ENCODE assay signal across 8 cellular contexts in genomic region chr12:7131502-7131866, GRCh38. TPM values are rescaled to one million over a fixed set of nuclear protein-coding genes. Genes with fewer than 3 reads are reported as not detected.
DNase-seq lines count a peak whose midpoint lies in the region; ATAC-seq and TF ChIP-seq lines count a peak whose summit lies in the region.

No MANE protein-coding gene starts in this region.

- H3K36me3 ChIP-seq in cardiac muscle cell (peaks cover 2% of the 10 kb centered on the region), upper lobe of left lung (peaks cover 0 to 30% (median 12%) of the 10 kb centered on the region in 4 donors)

- H3K27ac ChIP-seq in cardiac muscle cell (no peak overlapping the region), right cardiac atrium (ENCODE audit: low read length) (no peak overlapping the region), upper lobe of left lung (peak overlapping the region in 1 of 4 donors; percentile 84)

- WGBS in right cardiac atrium: 53% methylated on average over 7 of the region's 7 CpGs
- 32 to 33% methylated on average over 7 of the region's 7 CpGs for WGBS in upper lobe of left lung, 2 donors

- peaks cover 22% of the 10 kb centered on the region for H3K27me3 ChIP-seq in cardiac muscle cell
- no peaks in the 10 kb centered on the region for H3K27me3 ChIP-seq in right cardiac atrium (ENCODE audit: control insufficient read depth, insufficient read depth)
- H3K27me3 ChIP-seq in upper lobe of left lung: peaks cover 0 to 3% (median 0%) of the 10 kb centered on the region in 4 donors

- peak overlapping the region; percentile 44 for H3K4me3 ChIP-seq in cardiac muscle cell
- H3K4me3 ChIP-seq in right cardiac atrium (ENCODE audit: low read length): no peak overlapping the region
- peak overlapping the region in 3 of 4 donors; percentile 57 to 76 (median 65) for H3K4me3 ChIP-seq in upper lobe of left lung

- no peaks in the 10 kb centered on the region for H3K27me3 Mint-ChIP-seq in activated CD8-positive, alpha-beta T cell treated with anti-CD3 and anti-CD28 coated beads, Interleukin-2, amount 10 ng/mL, durations not matched to agents 7 days and 5 days (ENCODE audit: low read depth)
- H3K27me3 Mint-ChIP-seq in immature natural killer cell (ENCODE audit: low read depth in 3 of 3): peaks cover 0 to 5% (median 3%) of the 10 kb centered on the region in 3 donors

- peaks cover 34% of the 10 kb centered on the region for H3K4me1 Mint-ChIP-seq in activated CD8-positive, alpha-beta T cell treated with anti-CD3 and anti-CD28 coated beads, Interleukin-2, amount 10 ng/mL, durations not matched to agents 7 days and 5 days (ENCODE audit: low read depth)
- H3K4me1 Mint-ChIP-seq in immature natural killer cell: peaks cover 34 to 43% of the 10 kb centered on the region in 2 donors

- H3K4me1 ChIP-seq in cardiac muscle cell (ENCODE audit: low read depth) (no peaks in the 10 kb centered on the region), right cardiac atrium (ENCODE audit: control insufficient read depth, insufficient read depth, low read length) (peaks cover 12% of the 10 kb centered on the region), upper lobe of left lung (peaks cover 19 to 28% (median 22%) of the 10 kb centered on the region in 4 donors)

- no peak for TF ChIP-seq POLR2A in upper lobe of left lung (IDR thresholded peaks at IDR 0.05)

- peak overlapping the region; percentile 87 for H3K27ac Mint-ChIP-seq in activated CD8-positive, alpha-beta T cell treated with anti-CD3 and anti-CD28 coated beads, Interleukin-2, amount 10 ng/mL, durations not matched to agents 7 days and 5 days
- peak overlapping the region; percentile 90 to 99 (median 96) for H3K27ac Mint-ChIP-seq in immature natural killer cell

- ATAC-seq in right cardiac atrium: no peak
- peak; percentile 49 for ATAC-seq in activated CD8-positive, alpha-beta T cell treated with anti-CD3 and anti-CD28 coated beads, Interleukin-2, amount 10 ng/mL, durations not matched to agents 7 days and 5 days
- no peak for ATAC-seq in upper lobe of left lung (ENCODE audit: low FRiP score in 2 of 2)
- no peak for ATAC-seq in HG02798 (IDR thresholded peaks at IDR 0.05; ENCODE audit: poor library complexity, unreplicated experiment)

- TF ChIP-seq CTCF in cardiac muscle cell (IDR thresholded peaks at IDR 0.05; ENCODE audit: low read depth, low read length) (no peak), upper lobe of left lung (IDR thresholded peaks at IDR 0.05) (no peak)

- intact Hi-C loops in right cardiac atrium (cut with DNase I): no loop called here

- peak overlapping the region; percentile 92 for H3K4me3 Mint-ChIP-seq in activated CD8-positive, alpha-beta T cell treated with anti-CD3 and anti-CD28 coated beads, Interleukin-2, amount 10 ng/mL, durations not matched to agents 7 days and 5 days
- peak overlapping the region; percentile 95 to 99 (median 98) for H3K4me3 Mint-ChIP-seq in immature natural killer cell

- H3K9me3 Mint-ChIP-seq in activated CD8-positive, alpha-beta T cell treated with anti-CD3 and anti-CD28 coated beads, Interleukin-2, amount 10 ng/mL, durations not matched to agents 7 days and 5 days (ENCODE audit: insufficient read depth): no peaks in the 10 kb centered on the region
- no peaks in the 10 kb centered on the region for H3K9me3 Mint-ChIP-seq in immature natural killer cell

- H3K36me3 Mint-ChIP-seq in activated CD8-positive, alpha-beta T cell treated with anti-CD3 and anti-CD28 coated beads, Interleukin-2, amount 10 ng/mL, durations not matched to agents 7 days and 5 days (ENCODE audit: low read depth): peaks cover 45% of the 10 kb centered on the region
- peaks cover 3 to 21% (median 4%) of the 10 kb centered on the region in 3 donors for H3K36me3 Mint-ChIP-seq in immature natural killer cell

- H3K9me3 ChIP-seq in cardiac muscle cell (ENCODE audit: low read depth) (no peaks in the 10 kb centered on the region), right cardiac atrium (ENCODE audit: control insufficient read depth, low read length) (no peaks in the 10 kb centered on the region), upper lobe of left lung (no peaks in the 10 kb centered on the region)

- POLR2A ChIA-PET in activated CD8-positive, alpha-beta T cell treated with anti-CD3 and anti-CD28 coated beads, Interleukin-2, amount 10 ng/mL, durations not matched to agents 7 days and 5 days (lab: Charles Lee): interaction anchor here (2.6 kb wide), 1 partner anchor 187 kb away, joined by 12 read pairs; the partner anchor contains the start of genes C12orf57 and RNU7-1

- no peak for TF ChIP-seq EP300 in upper lobe of left lung (IDR thresholded peaks at IDR 0.05)

- DNase-seq in cardiac muscle cell (ENCODE audit: low read depth in 1 of 2, low spot score in 1 of 2) (no peak), right cardiac atrium (no peak), immature natural killer cell (peak; percentile 39 to 41 (median 40)), upper lobe of left lung (no peak), HUDEP-2 (lab: John Stamatoyannopoulos, UW; ENCODE audit: unreplicated experiment in 76 of 76) (no peak), epidermal melanocyte (ENCODE audit: insufficient read length, low spot score) (no peak)
- peak; percentile 77 for DNase-seq in activated CD8-positive, alpha-beta T cell treated with anti-CD3 and anti-CD28 coated beads, Interleukin-2, amount 10 ng/mL, durations not matched to agents 7 days and 5 days

- CTCF ChIA-PET in activated CD8-positive, alpha-beta T cell treated with anti-CD3 and anti-CD28 coated beads, Interleukin-2, amount 10 ng/mL, durations not matched to agents 7 days and 5 days (lab: Charles Lee): interaction anchor here (1.8 to 3.5 kb wide), 2 partner anchors 11 to 18 kb away, joined by 6 to 15 read pairs; no protein-coding TSS in a partner anchor

RNA-seq across cellular contexts. Expression of gene CLSTN3, which starts 1.3 kb away (rescaled TPM):
- total RNA-seq in cardiac muscle cell: 32.0 and 35.5 TPM in 2 replicates
- polyA plus RNA-seq in cardiac muscle cell: 14.0 and 27.2 TPM in 2 replicates
- total RNA-seq in right cardiac atrium: 10 to 100 TPM in 3 of 4 donors, 1 to 10 TPM in 1; 7.0 to 11.1 (median 10.7) TPM
- polyA plus RNA-seq in right cardiac atrium: 13.6 TPM
- 10 to 100 TPM; 76.8 to 83.9 TPM for total RNA-seq in activated CD8-positive, alpha-beta T cell treated with anti-CD3 and anti-CD28 coated beads, Interleukin-2, amount 10 ng/mL, durations not matched to agents 7 days and 5 days
- polyA plus RNA-seq in immature natural killer cell: 10 to 100 TPM in 2 of 3 donors, 1 to 10 TPM in 1; 7.6 to 18.9 (median 13.8) TPM
- total RNA-seq in upper lobe of left lung: 100 to 1,000 TPM in 1 of 6 donors, 10 to 100 TPM in 5; 14.4 to 111 (median 39.0) TPM

RNA-seq across cellular contexts. Expression of gene RBP5, which starts 2.8 kb away (rescaled TPM):
- total RNA-seq in cardiac muscle cell (0.95 and 8.9 TPM in 2 replicates), right cardiac atrium (1 to 10 TPM in 1 of 4 donors, under 1 TPM in 2, not detected in 1; 0.47 to 1.7 (median 0.65) TPM), upper lobe of left lung (1 to 10 TPM in 2 of 6 donors, not detected in 4; 1.8 to 6.9 TPM)
- polyA plus RNA-seq in cardiac muscle cell (1.5 and 4.1 TPM in 2 replicates), right cardiac atrium (0.77 TPM), immature natural killer cell (not detected)
- under 1 TPM; 0.29 to 0.42 TPM for total RNA-seq in activated CD8-positive, alpha-beta T cell treated with anti-CD3 and anti-CD28 coated beads, Interleukin-2, amount 10 ng/mL, durations not matched to agents 7 days and 5 days

RNA-seq across cellular contexts. Expression of gene C1RL, which starts 22.5 kb away (rescaled TPM):
- total RNA-seq in cardiac muscle cell (18.4 and 32.4 TPM in 2 replicates), right cardiac atrium (10 to 100 TPM; 17.6 to 29.6 (median 21.6) TPM), upper lobe of left lung (100 to 1,000 TPM in 1 of 6 donors, 10 to 100 TPM in 5; 55.9 to 224 (median 82.7) TPM)
- polyA plus RNA-seq in cardiac muscle cell (12.2 and 14.3 TPM in 2 replicates), right cardiac atrium (16.7 TPM), immature natural killer cell (10 to 100 TPM in 1 of 3 donors, 1 to 10 TPM in 1, under 1 TPM in 1; 0.75 to 10.5 (median 8.5) TPM)
- total RNA-seq in activated CD8-positive, alpha-beta T cell treated with anti-CD3 and anti-CD28 coated beads, Interleukin-2, amount 10 ng/mL, durations not matched to agents 7 days and 5 days: 10 to 100 TPM; 21.5 to 23.3 TPM

RNA-seq across cellular contexts. Expression of gene C1R, which starts 39.2 kb away (rescaled TPM):
- total RNA-seq in cardiac muscle cell (2.4 and 3.6 TPM in 2 replicates), right cardiac atrium (100 to 1,000 TPM; 245 to 447 (median 372) TPM), upper lobe of left lung (100 to 1,000 TPM; 116 to 410 (median 210) TPM)
- polyA plus RNA-seq in cardiac muscle cell (1.5 and 3.4 TPM in 2 replicates), right cardiac atrium (201 TPM), immature natural killer cell (1 to 10 TPM in 1 of 3 donors, under 1 TPM in 1, not detected in 1; 0.98 to 3.9 TPM)
- 1 to 10 TPM; 3.6 to 3.7 TPM for total RNA-seq in activated CD8-positive, alpha-beta T cell treated with anti-CD3 and anti-CD28 coated beads, Interleukin-2, amount 10 ng/mL, durations not matched to agents 7 days and 5 days

RNA-seq across cellular contexts. Expression of gene PEX5, which starts 58.0 kb away (rescaled TPM):
- 41.7 and 50.1 TPM in 2 replicates for total RNA-seq in cardiac muscle cell
- 20.4 and 20.8 TPM in 2 replicates for polyA plus RNA-seq in cardiac muscle cell
- total RNA-seq in right cardiac atrium: 10 to 100 TPM; 23.5 to 35.2 (median 29.8) TPM
- 13.0 TPM for polyA plus RNA-seq in right cardiac atrium
- total RNA-seq in activated CD8-positive, alpha-beta T cell treated with anti-CD3 and anti-CD28 coated beads, Interleukin-2, amount 10 ng/mL, durations not matched to agents 7 days and 5 days: 10 to 100 TPM; 19.1 to 21.0 TPM
- 10 to 100 TPM; 11.9 to 22.6 (median 17.1) TPM for polyA plus RNA-seq in immature natural killer cell
- 10 to 100 TPM; 40.4 to 69.1 (median 49.2) TPM for total RNA-seq in upper lobe of left lung

Comparison
In these comparisons a context has a peak if more than half of its experiments do, and no peak if none do; other contexts are left out.
1. DNase-seq: peak in activated CD8-positive, alpha-beta T cell treated with anti-CD3 and anti-CD28 coated beads, Interleukin-2, amount 10 ng/mL, durations not matched to agents 7 days and 5 days (single experiment) and immature natural killer cell (3 of 3); none in cardiac muscle cell (0 of 2), right cardiac atrium (0 of 3), upper lobe of left lung (0 of 2), HUDEP-2 (0 of 76) and epidermal melanocyte (single experiment).